Comparison of ENCODE assay signal across 8 cellular contexts in genomic region chr12:47360771-47361388, GRCh38.
DNase-seq lines count a peak whose midpoint lies in the region; ATAC-seq, FAIRE-seq and TF ChIP-seq lines count a peak whose summit lies in the region.

No MANE protein-coding gene starts in this region.

- peak overlapping the region; percentile 57 to 65 for H3K27ac ChIP-seq in esophagus (ENCODE audit: low read depth in 2 of 2, low read length in 1 of 2)

- H3K27me3 ChIP-seq in esophagus (ENCODE audit: control insufficient read depth in 1 of 2, insufficient read depth in 2 of 2, low read length in 2 of 2) (no peaks in the 10 kb centered on the region), Caco-2 (replicated peaks; ENCODE audit: control insufficient read depth, insufficient read depth, low read length) (no peaks in the 10 kb centered on the region)

- no peak overlapping the region for H3K4me3 ChIP-seq in esophagus (ENCODE audit: low read depth in 1 of 2, low read length in 2 of 2)
- no peak overlapping the region for H3K4me3 ChIP-seq in Caco-2 (ENCODE audit: low read depth, low read length)

- CTCF ChIA-PET in Caco-2 (lab: Charles Lee), result interaction anchor here (1.1 kb wide), 1 partner anchor 328 kb away, joined by 7 read pairs; no protein-coding TSS in a partner anchor

- DNase-seq in SIG-M5 treated with dmso at 0.1 percent for 504 hours (lab: John Stamatoyannopoulos, UW; ENCODE audit: unreplicated experiment) (peak; percentile 8), SIG-M5 (lab: John Stamatoyannopoulos, UW) (no peak), urothelium cell line (ENCODE audit: low spot score) (no peak), Caco-2 (no peak)

- FAIRE-seq in urothelium cell line (lab: Jason Lieb, UNC), result no peak

- intact Hi-C loops in Caco-2 (cut with micrococcal nuclease; ENCODE audit: unreplicated experiment), result loop anchor here (2.0 to 5.0 kb wide), 2 partner anchors 14 to 49 kb away; no protein-coding TSS in a partner anchor

- 37 to 38% methylated on average over 4 of the region's 4 CpGs for WGBS in esophagus, 2 donors

- H3K36me3 ChIP-seq in esophagus (ENCODE audit: control insufficient read depth in 2 of 2, insufficient read depth in 2 of 2, low read length in 1 of 2) (no peaks in the 10 kb centered on the region), Caco-2 (ENCODE audit: control insufficient read depth, insufficient read depth, low read length) (no peaks in the 10 kb centered on the region)

- H3K27me3 Mint-ChIP-seq in T-helper 1 cell treated with Interleukin-12 subunit alpha and Interleukin-12 subunit beta and Interleukin-4 antibody, amounts not matched to agents 30 μg/mL and 1 μg/mL, for 36 hours (ENCODE audit: low read depth), result no peaks in the 10 kb centered on the region
- H3K27me3 Mint-ChIP-seq in stimulated activated naive CD8-positive, alpha-beta T cell treated with anti-CD3 and anti-CD28 coated beads, Interleukin-15, Interleukin-2, amounts not matched to agents 100 ng/mL and 50 ng/mL, for 24 hours, result no peaks in the 10 kb centered on the region
- no peaks in the 10 kb centered on the region for H3K27me3 Mint-ChIP-seq in Caco-2 (ENCODE audit: insufficient read depth, unreplicated experiment)

- BruUV-seq in Caco-2 (replicated peaks; lab: Mats Ljungman, UMichigan), result no TSS peak

- H3K4me1 ChIP-seq in esophagus (ENCODE audit: control insufficient read depth in 2 of 2, insufficient read depth in 2 of 2, low read length in 1 of 2) (no peaks in the 10 kb centered on the region), Caco-2 (peaks cover 4% of the 10 kb centered on the region)

- ATAC-seq in HG02885 (IDR thresholded peaks at IDR 0.05; ENCODE audit: poor library complexity, unreplicated experiment), result peak; percentile 25

- H3K4me3 Mint-ChIP-seq in T-helper 1 cell treated with Interleukin-12 subunit alpha and Interleukin-12 subunit beta and Interleukin-4 antibody, amounts not matched to agents 30 μg/mL and 1 μg/mL, for 36 hours, result peak overlapping the region; percentile 68
- peak overlapping the region; percentile 74 for H3K4me3 Mint-ChIP-seq in stimulated activated naive CD8-positive, alpha-beta T cell treated with anti-CD3 and anti-CD28 coated beads, Interleukin-15, Interleukin-2, amounts not matched to agents 100 ng/mL and 50 ng/mL, for 24 hours
- H3K4me3 Mint-ChIP-seq in Caco-2 (ENCODE audit: unreplicated experiment), result no peak overlapping the region

- H3K9me3 ChIP-seq in esophagus (ENCODE audit: control insufficient read depth in 2 of 2, insufficient read depth in 1 of 2, low read depth in 1 of 2, low read length in 1 of 2) (no peaks in the 10 kb centered on the region), Caco-2 (no peaks in the 10 kb centered on the region)

- peaks cover 54% of the 10 kb centered on the region for H3K4me1 Mint-ChIP-seq in T-helper 1 cell treated with Interleukin-12 subunit alpha and Interleukin-12 subunit beta and Interleukin-4 antibody, amounts not matched to agents 30 μg/mL and 1 μg/mL, for 36 hours (ENCODE audit: low read depth)
- H3K4me1 Mint-ChIP-seq in stimulated activated naive CD8-positive, alpha-beta T cell treated with anti-CD3 and anti-CD28 coated beads, Interleukin-15, Interleukin-2, amounts not matched to agents 100 ng/mL and 50 ng/mL, for 24 hours (ENCODE audit: low read depth), result peaks cover 77% of the 10 kb centered on the region
- peaks cover 17% of the 10 kb centered on the region for H3K4me1 Mint-ChIP-seq in Caco-2 (ENCODE audit: low read depth, unreplicated experiment)

- TF ChIP-seq CTCF in Caco-2 (IDR thresholded peaks at IDR 0.05; ENCODE audit: insufficient read depth in 1 of 2, low read depth in 1 of 2, low read length in 1 of 2, severe bottlenecking in 1 of 2, unreplicated experiment in 1 of 2), result no peak

- H3K9me3 Mint-ChIP-seq in T-helper 1 cell treated with Interleukin-12 subunit alpha and Interleukin-12 subunit beta and Interleukin-4 antibody, amounts not matched to agents 30 μg/mL and 1 μg/mL, for 36 hours, result peaks cover 8% of the 10 kb centered on the region
- H3K9me3 Mint-ChIP-seq in stimulated activated naive CD8-positive, alpha-beta T cell treated with anti-CD3 and anti-CD28 coated beads, Interleukin-15, Interleukin-2, amounts not matched to agents 100 ng/mL and 50 ng/mL, for 24 hours, result peaks cover 7% of the 10 kb centered on the region
- H3K9me3 Mint-ChIP-seq in Caco-2 (ENCODE audit: unreplicated experiment), result peaks cover 6% of the 10 kb centered on the region

- H3K36me3 Mint-ChIP-seq in T-helper 1 cell treated with Interleukin-12 subunit alpha and Interleukin-12 subunit beta and Interleukin-4 antibody, amounts not matched to agents 30 μg/mL and 1 μg/mL, for 36 hours (ENCODE audit: low read depth), result peaks cover 13% of the 10 kb centered on the region
- peaks cover 47% of the 10 kb centered on the region for H3K36me3 Mint-ChIP-seq in stimulated activated naive CD8-positive, alpha-beta T cell treated with anti-CD3 and anti-CD28 coated beads, Interleukin-15, Interleukin-2, amounts not matched to agents 100 ng/mL and 50 ng/mL, for 24 hours (ENCODE audit: low read depth)
- no peaks in the 10 kb centered on the region for H3K36me3 Mint-ChIP-seq in Caco-2 (ENCODE audit: insufficient read depth, unreplicated experiment)

- POLR2A ChIA-PET in Caco-2 (lab: Charles Lee), result no interaction called here

- peak overlapping the region; percentile 93 for H3K27ac Mint-ChIP-seq in T-helper 1 cell treated with Interleukin-12 subunit alpha and Interleukin-12 subunit beta and Interleukin-4 antibody, amounts not matched to agents 30 μg/mL and 1 μg/mL, for 36 hours
- peak overlapping the region; percentile 96 for H3K27ac Mint-ChIP-seq in stimulated activated naive CD8-positive, alpha-beta T cell treated with anti-CD3 and anti-CD28 coated beads, Interleukin-15, Interleukin-2, amounts not matched to agents 100 ng/mL and 50 ng/mL, for 24 hours
- no peak overlapping the region for H3K27ac Mint-ChIP-seq in Caco-2 (ENCODE audit: unreplicated experiment)
